23 cellular contexts compared by ENCODE assay signal in genomic region chr3:133853925-133854227, GRCh38.
"Had no signal": no experiment of that assay in that cellular context is flagged by ENCODE, and none has a peak within 500 bp of the region (broad histone marks: within the 10 kb centered on the region; RNA-seq: fewer than 3 reads in every experiment).

No MANE protein-coding gene starts in this region.

- H3K36me3 ChIP-seq: WERI-Rb-1 had no signal

- DNase-seq: activated CD4-positive, alpha-beta T cell treated with anti-CD3 and anti-CD28 coated beads for 1 hour; activated CD4-positive, alpha-beta T cell treated with anti-CD3 and anti-CD28 coated beads for 48 hours; activated CD4-positive, CD25-positive, alpha-beta regulatory T cell; activated CD8-positive, alpha-beta T cell treated with anti-CD3 and anti-CD28 coated beads for 36 hours; activated gamma-delta T cell; activated naive CD4-positive, alpha-beta T cell treated with Interleukin-2 at 50 U/mL for 16 hours; activated naive CD8-positive, alpha-beta T cell treated with anti-CD3 and anti-CD28 coated beads, Interleukin-2, amount 10 ng/mL, durations not matched to agents 7 days and 5 days; activated T-cell treated with anti-CD3 and anti-CD28 coated beads, Interleukin-2, amount 50 U/mL, for 1 hour; anterior cingulate cortex; central memory CD4-positive, alpha-beta T cell; NCI-H1105; NCI-H1417 treated with DMSO at 0.1 percent for 48 hours; NCI-H1930; NCI-H2081 treated with DMSO at 0.1 percent for 48 hours; NCI-H226; NCI-H446 treated with DMSO at 0.1 percent for 48 hours; NCI-H524; Right ventricle myocardium superior; T1000; WERI-Rb-1 had no signal

- H3K27ac ChIP-seq: RWPE1, WERI-Rb-1 had no signal

- FAIRE-seq: bronchial epithelial cell, RCC 7860 had no signal

- ATAC-seq: activated CD8-positive, alpha-beta T cell treated with anti-CD3 and anti-CD28 coated beads for 36 hours had no signal
